1 cellular context compared by ENCODE assay signal in the genomic region with DNA sequence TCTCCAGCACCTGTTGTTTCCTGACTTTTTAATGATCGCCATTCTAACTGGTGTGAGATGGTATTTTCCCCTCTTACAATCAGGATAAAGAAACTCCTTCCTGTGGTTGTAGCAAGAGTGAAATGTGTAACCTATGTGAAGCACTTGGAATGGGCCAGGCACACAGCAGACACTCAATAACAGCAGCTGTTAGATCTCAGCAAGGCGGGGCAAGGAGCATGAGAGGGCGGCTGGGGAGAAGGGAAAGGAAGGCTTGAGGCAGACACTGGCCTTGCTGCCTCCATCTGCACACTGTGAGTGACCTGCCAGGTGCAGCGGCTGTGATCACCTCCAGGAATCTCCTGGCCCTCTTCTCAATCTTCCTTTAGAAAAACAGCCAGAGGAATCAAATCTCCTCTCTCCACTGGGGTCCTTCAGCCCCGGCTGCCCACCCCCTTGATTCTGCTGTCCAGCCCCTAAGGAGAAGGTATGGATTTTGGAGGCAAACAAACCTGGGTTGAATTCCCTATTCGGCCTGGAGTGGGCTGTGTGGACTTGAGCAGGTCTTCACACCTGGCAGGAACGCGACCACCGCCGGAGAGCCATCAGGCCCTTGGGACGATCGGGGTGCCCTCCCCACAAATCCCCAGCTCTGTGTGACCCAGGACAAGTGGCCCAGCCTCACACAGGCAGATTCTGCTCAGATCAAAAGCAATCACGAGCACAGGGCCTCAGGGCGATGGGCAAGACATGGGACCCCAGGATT.
TF ChIP-seq lines count a peak whose summit lies in the region.

No MANE protein-coding gene starts in this region.

TF ChIP-seq in HEK293, 187 proteins besides CTCF, POLR2A, EP300 and RAD21 (continued from another document):
- peak; percentile 73; the same call in 1 of the 2 replicates for TF ChIP-seq ZNF184 (tag by site-specific recombination; IDR thresholded peaks at IDR 0.05)
